Comparison of ENCODE assay signal across 8 cellular contexts in the genomic region with DNA sequence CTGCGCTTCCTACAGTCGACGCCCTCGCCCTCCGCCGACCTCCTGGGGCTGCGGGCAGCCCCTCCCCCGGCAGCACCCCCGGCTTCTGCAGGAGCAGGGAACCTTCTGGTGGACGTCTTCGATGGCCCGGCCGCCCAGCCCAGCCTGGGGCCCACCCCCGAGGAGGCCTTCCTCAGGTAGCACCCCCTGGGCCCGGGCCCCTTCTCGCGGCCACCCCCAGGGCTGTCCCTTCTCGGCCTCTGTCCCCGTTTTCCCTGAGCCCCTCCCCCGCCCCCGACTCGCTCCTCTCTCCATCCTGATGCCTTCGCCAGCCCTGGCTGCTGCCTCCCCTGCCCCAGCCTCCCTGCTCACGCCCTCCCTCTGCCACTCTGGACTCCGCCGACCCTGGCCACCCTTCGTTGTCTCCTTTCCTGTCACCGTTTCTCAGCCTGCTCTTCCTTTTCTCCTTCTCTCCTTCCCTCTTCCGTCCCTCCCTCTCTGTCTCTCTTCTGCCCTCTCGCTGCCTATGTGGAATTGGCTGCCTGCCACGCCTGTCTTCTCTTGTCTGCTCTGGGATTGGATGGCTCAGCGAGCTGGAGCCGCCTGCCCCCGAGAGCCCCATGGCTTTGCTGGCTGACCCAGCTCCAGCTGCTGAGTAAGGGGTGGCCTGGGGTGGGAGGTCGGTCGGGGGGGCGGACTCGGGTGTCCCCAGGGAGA. TPM values are rescaled to one million over a fixed set of nuclear protein-coding genes. Genes with fewer than 3 reads are reported as not detected.
DNase-seq lines count a peak whose midpoint lies in the region; ATAC-seq, FAIRE-seq and TF ChIP-seq lines count a peak whose summit lies in the region.

No MANE protein-coding gene starts in this region.

- no peak for TF ChIP-seq POLR2A in prostate gland (IDR thresholded peaks at IDR 0.05)
- TF ChIP-seq POLR2A in GM12891 (IDR thresholded peaks at IDR 0.05; ENCODE audit: low read depth, low read length) = no peak

- 36% methylated on average over 37 of the region's 38 CpGs for WGBS in prostate gland

- H3K9me3 ChIP-seq in MG63 (no peaks in the 10 kb centered on the region), prostate gland (no peaks in the 10 kb centered on the region)
- no peaks in the 10 kb centered on the region for H3K9me3 ChIP-seq in naive thymus-derived CD4-positive, alpha-beta T cell (ENCODE audit: control insufficient read depth in 2 of 3, low read length in 3 of 3)

- peak; percentile 23 for DNase-seq in MG63
- DNase-seq in WTC11 (ENCODE audit: low spot score) = peak; percentile 83
- peak; percentile 92 for DNase-seq in left cardiac atrium
- peak; percentile 86 for DNase-seq in prostate gland (ENCODE audit: low spot score)
- DNase-seq in naive thymus-derived CD4-positive, alpha-beta T cell = no peak
- no peak for DNase-seq in LoVo (ENCODE audit: low spot score)
- no peak for DNase-seq in GM12891 (ENCODE audit: insufficient read length, low spot score)

- no peaks in the 10 kb centered on the region for H3K27me3 ChIP-seq in MG63
- H3K27me3 ChIP-seq in prostate gland (replicated peaks; ENCODE audit: insufficient read depth) = no peaks in the 10 kb centered on the region
- no peaks in the 10 kb centered on the region for H3K27me3 ChIP-seq in naive thymus-derived CD4-positive, alpha-beta T cell (ENCODE audit: control insufficient read depth in 2 of 2, insufficient read depth in 2 of 2, low read length in 2 of 2)

- POLR2A ChIA-PET in WTC11 (lab: Charles Lee) = interaction anchor here (1.0 to 1.5 kb wide), 3 partner anchors 11 to 64 kb away, joined by 3 to 5 read pairs (median 3); no protein-coding TSS in a partner anchor
- POLR2A ChIA-PET in naive thymus-derived CD4-positive, alpha-beta T cell (lab: Charles Lee) = no interaction called here

- H3K36me3 Mint-ChIP-seq in WTC11 = peaks cover 19% of the 10 kb centered on the region; the same call in 1 of the 2 replicates
- peaks cover 0 to 26% (median 12%) of the 10 kb centered on the region in 5 donors for H3K36me3 Mint-ChIP-seq in naive thymus-derived CD4-positive, alpha-beta T cell

- H3K4me3 Mint-ChIP-seq in WTC11 = peak overlapping the region; percentile 65
- H3K4me3 Mint-ChIP-seq in naive thymus-derived CD4-positive, alpha-beta T cell = no peak overlapping the region

- CTCF ChIA-PET in WTC11 (lab: Charles Lee) = interaction anchor here (0.6 to 1.5 kb wide), 12 partner anchors 11 to 338 kb away, joined by 3 to 11 read pairs (median 5); partner anchors contain the start of genes AP2A1, CPT1C, FUZ and PTOV1
- CTCF ChIA-PET in naive thymus-derived CD4-positive, alpha-beta T cell (lab: Charles Lee) = no interaction called here

- H3K27ac Mint-ChIP-seq in WTC11 = peak overlapping the region; percentile 80
- peak overlapping the region in 1 of 9 donors; percentile 14 for H3K27ac Mint-ChIP-seq in naive thymus-derived CD4-positive, alpha-beta T cell

- TF ChIP-seq CTCF in WTC11 (IDR thresholded peaks at IDR 0.05) (no peak), prostate gland (IDR thresholded peaks at IDR 0.05) (peak; percentile 19 to 47 (median 36))

- peak overlapping the region; percentile 60 to 61 for H3K27ac ChIP-seq in prostate gland
- no peak overlapping the region for H3K27ac ChIP-seq in naive thymus-derived CD4-positive, alpha-beta T cell (ENCODE audit: low read depth, low read length)

- H3K36me3 ChIP-seq in MG63 (peaks cover 59% of the 10 kb centered on the region), prostate gland (peaks cover 0 to 9% of the 10 kb centered on the region in 2 donors)
- H3K36me3 ChIP-seq in naive thymus-derived CD4-positive, alpha-beta T cell (ENCODE audit: control insufficient read depth in 2 of 3, insufficient read depth in 3 of 3, low read length in 3 of 3) = peaks cover 0 to 66% (median 8%) of the 10 kb centered on the region in 3 experiments

- ATAC-seq in WTC11 (peak; percentile 83), left cardiac atrium (peak; percentile 84 to 94), HG02840 (IDR thresholded peaks at IDR 0.05; ENCODE audit: low FRiP score, unreplicated experiment) (no peak)
- no peak for ATAC-seq in naive thymus-derived CD4-positive, alpha-beta T cell

- no peaks in the 10 kb centered on the region for H3K4me1 ChIP-seq in prostate gland (replicated peaks)
- H3K4me1 ChIP-seq in naive thymus-derived CD4-positive, alpha-beta T cell (ENCODE audit: control insufficient read depth in 2 of 2, insufficient read depth in 2 of 2, low read length in 2 of 2) = no peaks in the 10 kb centered on the region

- H3K27me3 Mint-ChIP-seq in WTC11 (ENCODE audit: low read depth) = no peaks in the 10 kb centered on the region
- no peaks in the 10 kb centered on the region for H3K27me3 Mint-ChIP-seq in naive thymus-derived CD4-positive, alpha-beta T cell

- FAIRE-seq in GM12891 (lab: Jason Lieb, UNC) = no peak

- peaks cover 19% of the 10 kb centered on the region for H3K4me1 Mint-ChIP-seq in WTC11
- peaks cover 0 to 7% (median 0%) of the 10 kb centered on the region in 7 donors for H3K4me1 Mint-ChIP-seq in naive thymus-derived CD4-positive, alpha-beta T cell

- H3K9me3 Mint-ChIP-seq in WTC11 = no peaks in the 10 kb centered on the region
- H3K9me3 Mint-ChIP-seq in naive thymus-derived CD4-positive, alpha-beta T cell = no peaks in the 10 kb centered on the region

- intact Hi-C loops in left cardiac atrium (cut with DNase I) = loop anchor here in 1 of 2 donors (10.0 kb wide), 1 partner anchor 117 kb away; the partner anchor contains the start of gene ADM5
- intact Hi-C loops in prostate gland (cut with DNase I) = no loop called here
- intact Hi-C loops in naive thymus-derived CD4-positive, alpha-beta T cell (cut with micrococcal nuclease) = no loop called here

- H3K4me3 ChIP-seq in MG63 (no peak overlapping the region), prostate gland (peak overlapping the region; percentile 14 to 34)
- no peak overlapping the region for H3K4me3 ChIP-seq in naive thymus-derived CD4-positive, alpha-beta T cell (ENCODE audit: low read length)

TF ChIP-seq in GM12891, 5 proteins besides CTCF, POLR2A, EP300 and RAD21:
- TF ChIP-seq POU2F2 (IDR thresholded peaks at IDR 0.05; ENCODE audit: low read depth, low read length) = no peak
- no peak for TF ChIP-seq SPI1 (IDR thresholded peaks at IDR 0.05; ENCODE audit: low read depth, low read length)
- no peak for TF ChIP-seq PAX5 (IDR thresholded peaks at IDR 0.05; ENCODE audit: insufficient read depth, low read length, severe bottlenecking)
- no peak for TF ChIP-seq POLR2AphosphoS5 (IDR thresholded peaks at IDR 0.05; ENCODE audit: low read depth, low read length)
- TF ChIP-seq TAF1 (IDR thresholded peaks at IDR 0.05; ENCODE audit: low read depth, low read length) = no peak

RNA-seq across cellular contexts. Expression of gene FUZ, which starts 11.0 kb away (rescaled TPM):
- total RNA-seq in MG63 (2014; rRNA removed; shearing (Covaris generic); ENCODE audit: low replicate concordance) = 8.2 and 31.4 TPM in 2 replicates
- 35.1 to 36.3 TPM (median 35.7 TPM) in 3 replicates for total RNA-seq in WTC11 (2021)
- total RNA-seq in left cardiac atrium = 10 to 100 TPM; 11.0 to 16.2 TPM
- 10 to 100 TPM; 39.2 to 45.4 TPM for total RNA-seq in prostate gland
- 10 to 100 TPM; 16.0 to 28.4 (median 26.8) TPM for total RNA-seq in naive thymus-derived CD4-positive, alpha-beta T cell
- polyA plus RNA-seq in naive thymus-derived CD4-positive, alpha-beta T cell = 1 to 10 TPM; 3.8 to 6.3 TPM
- 15.1 TPM for polyA plus RNA-seq in GM12891 (2012; ENCODE audit: low read depth, missing spikeins)

RNA-seq across cellular contexts. Expression of gene MED25, which starts 16.0 kb away (rescaled TPM):
- 27.6 and 45.1 TPM in 2 replicates for total RNA-seq in MG63 (2014; rRNA removed; shearing (Covaris generic); ENCODE audit: low replicate concordance)
- total RNA-seq in WTC11 (2021) (80.2 to 81.2 TPM (median 81.2 TPM) in 3 replicates), left cardiac atrium (10 to 100 TPM; 48.7 to 55.6 TPM), prostate gland (100 to 1,000 TPM in 1 of 2 donors, 10 to 100 TPM in 1; 38.4 to 173 TPM)
- 10 to 100 TPM; 36.8 to 75.2 (median 55.4) TPM for total RNA-seq in naive thymus-derived CD4-positive, alpha-beta T cell
- polyA plus RNA-seq in naive thymus-derived CD4-positive, alpha-beta T cell = 10 to 100 TPM; 10.8 to 16.7 TPM
- polyA plus RNA-seq in GM12891 (2012; ENCODE audit: low read depth, missing spikeins) = 34.5 TPM

RNA-seq across cellular contexts. Expression of gene AP2A1, which starts 35.3 kb away (rescaled TPM):
- 83.8 and 115 TPM in 2 replicates for total RNA-seq in MG63 (2014; rRNA removed; shearing (Covaris generic); ENCODE audit: low replicate concordance)
- total RNA-seq in WTC11 (2021) = 119 to 127 TPM (median 120 TPM) in 3 replicates
- 10 to 100 TPM; 68.0 to 77.8 TPM for total RNA-seq in left cardiac atrium
- 100 to 1,000 TPM in 1 of 2 donors, 10 to 100 TPM in 1; 62.7 to 252 TPM for total RNA-seq in prostate gland
- 10 to 100 TPM; 38.2 to 83.3 (median 56.7) TPM for total RNA-seq in naive thymus-derived CD4-positive, alpha-beta T cell
- polyA plus RNA-seq in naive thymus-derived CD4-positive, alpha-beta T cell = 1 to 10 TPM; 3.8 to 8.3 TPM
- polyA plus RNA-seq in GM12891 (2012; ENCODE audit: low read depth, missing spikeins) = 55.1 TPM

RNA-seq across cellular contexts. Expression of gene TSKS, which starts 39.0 kb away (rescaled TPM):
- not detected in 2 replicates for total RNA-seq in MG63 (2014; rRNA removed; shearing (Covaris generic); ENCODE audit: low replicate concordance)
- total RNA-seq in WTC11 (2021) = 0.30 to 0.55 TPM (median 0.48 TPM) in 3 replicates
- 1 to 10 TPM in 1 of 2 donors, under 1 TPM in 1; 0.76 to 1.1 TPM for total RNA-seq in left cardiac atrium
- total RNA-seq in prostate gland = 10 to 100 TPM in 1 of 2 donors, not detected in 1; 10.6 TPM
- 1 to 10 TPM; 1.4 to 3.6 (median 2.8) TPM for total RNA-seq in naive thymus-derived CD4-positive, alpha-beta T cell
- 1 to 10 TPM in 1 of 2 donors, under 1 TPM in 1; 0.51 to 1.1 TPM for polyA plus RNA-seq in naive thymus-derived CD4-positive, alpha-beta T cell
- 0.09 TPM for polyA plus RNA-seq in GM12891 (2012; ENCODE audit: low read depth, missing spikeins)

RNA-seq across cellular contexts. Expression of gene PTOV1, which starts 48.8 kb away (rescaled TPM):
- total RNA-seq in MG63 (2014; rRNA removed; shearing (Covaris generic); ENCODE audit: low replicate concordance) = 45.1 and 96.1 TPM in 2 replicates
- 296 to 316 TPM (median 306 TPM) in 3 replicates for total RNA-seq in WTC11 (2021)
- total RNA-seq in left cardiac atrium = 100 to 1,000 TPM; 113 to 122 TPM
- 100 to 1,000 TPM; 179 to 252 TPM for total RNA-seq in prostate gland
- total RNA-seq in naive thymus-derived CD4-positive, alpha-beta T cell = 100 to 1,000 TPM in 4 of 5 experiments, 10 to 100 TPM in 1; 92.8 to 170 (median 160) TPM
- polyA plus RNA-seq in naive thymus-derived CD4-positive, alpha-beta T cell = 10 to 100 TPM; 49.0 to 68.6 TPM
- 50.1 TPM for polyA plus RNA-seq in GM12891 (2012; ENCODE audit: low read depth, missing spikeins)

Comparison
In these comparisons a context has a peak if more than half of its experiments do, and no peak if none do; other contexts are left out.
1. DNase-seq: peak in MG63 (single experiment), WTC11 (single experiment), left cardiac atrium (single experiment) and prostate gland (single experiment); none in naive thymus-derived CD4-positive, alpha-beta T cell (0 of 9), LoVo (single experiment) and GM12891 (single experiment).
2. H3K4me3 ChIP-seq: peak in prostate gland (2 of 2); none in MG63 (single experiment) and naive thymus-derived CD4-positive, alpha-beta T cell (single experiment).
3. ATAC-seq: peak in WTC11 (single experiment) and left cardiac atrium (2 of 2); none in naive thymus-derived CD4-positive, alpha-beta T cell (single experiment) and HG02840 (single experiment).